In genomic region chr18:8912348-8913057, GRCh38 we compare ENCODE assay signal across 10 cellular contexts.
DNase-seq lines count a peak whose midpoint lies in the region; ATAC-seq, FAIRE-seq and TF ChIP-seq lines count a peak whose summit lies in the region.
"Had no signal": no experiment of that assay in that cellular context is flagged by ENCODE, and none has a peak within 500 bp of the region (broad histone marks: within the 10 kb centered on the region; RNA-seq: fewer than 3 reads in every experiment).

No MANE protein-coding gene starts in this region.

- ATAC-seq in GM19043 (IDR thresholded peaks at IDR 0.05; ENCODE audit: low read depth, unreplicated experiment), result peak; percentile 63
- ATAC-seq in HG03342 (IDR thresholded peaks at IDR 0.05; ENCODE audit: unreplicated experiment), result peak; percentile 72
- peak; percentile 98 for ATAC-seq in K562
- no peak for ATAC-seq in HG02798 (IDR thresholded peaks at IDR 0.05; ENCODE audit: poor library complexity, unreplicated experiment)
- ATAC-seq: gastrocnemius medialis had no signal

- peak; percentile 49; the same call in 1 of the 2 replicates for TF ChIP-seq POLR2A in K562 (conservative IDR thresholded peaks at IDR 0.05)

- peak; percentile 68 to 91 (median 78) for DNase-seq in K562 (ENCODE audit: extremely low read depth in 1 of 4, low spot score in 3 of 4)
- peak; percentile 66 for DNase-seq in retina
- no peak for DNase-seq in activated CD8-positive, alpha-beta memory T cell treated with anti-CD3 and anti-CD28 coated beads, Interleukin-2, amount 50 U/mL, for 4 hours
- DNase-seq in NCI-H2081 treated with DMSO at 0.1 percent for 48 hours (lab: John Stamatoyannopoulos, UW), result no peak
- DNase-seq in CD1c-positive myeloid dendritic cell (ENCODE audit: extremely low spot score), result no peak
- DNase-seq: gastrocnemius medialis, NCI-H146 had no signal

- peak overlapping the region; percentile 91 for H3K27ac ChIP-seq in K562 (ENCODE audit: extremely low read depth, low read depth, low read length)
- H3K27ac ChIP-seq: gastrocnemius medialis had no signal

- H3K79me2 ChIP-seq in K562 (ENCODE audit: control insufficient read depth, insufficient read depth, low read length), result peaks cover 43% of the 10 kb centered on the region

- POLR2A ChIA-PET in K562 (lab: Yijun Ruan, JAX), result interaction anchor here (0.7 to 1.1 kb wide), 4 partner anchors 12 to 259 kb away, joined by 3 to 4 read pairs (median 3); no protein-coding TSS in a partner anchor

- H3K9ac ChIP-seq in K562 (ENCODE audit: insufficient read depth in 1 of 2, low read depth in 2 of 2, low read length in 2 of 2), result peak overlapping the region; percentile 77 to 93

- peaks cover 8 to 19% of the 10 kb centered on the region in 2 experiments; a peak in 4 of 5 replicates for H3K4me1 ChIP-seq in K562 (replicated peaks in 1 of 2; ENCODE audit: control insufficient read depth in 2 of 2, insufficient read depth in 2 of 2, low read length in 2 of 2)
- H3K4me1 ChIP-seq: gastrocnemius medialis had no signal

- H3K4me2 ChIP-seq in K562 (ENCODE audit: insufficient read depth, low read length), result peak overlapping the region; percentile 92

- peak; percentile 66 for FAIRE-seq in K562 (lab: Jason Lieb, UNC)

- TF ChIP-seq RAD21 in K562 (CRISPR knock-in tag; conservative IDR thresholded peaks at IDR 0.05 in 1 of 2, IDR thresholded peaks at IDR 0.05 in 1 of 2), result peak; percentile 25 to 51

- intact Hi-C loops in K562 (cut with micrococcal nuclease), result loop anchor here (2.0 kb wide), 1 partner anchor 20 kb away; no protein-coding TSS in a partner anchor

- peak overlapping the region; percentile 91 for H2AFZ ChIP-seq in K562 (ENCODE audit: low read depth, low read length)

- no peaks in the 10 kb centered on the region for H3K27me3 ChIP-seq in K562 (ENCODE audit: control insufficient read depth in 2 of 2, insufficient read depth in 2 of 2, low read length in 2 of 2)
- H3K27me3 ChIP-seq: gastrocnemius medialis had no signal

- H3K9me3 ChIP-seq in K562 (replicated peaks; ENCODE audit: control insufficient read depth, insufficient read depth, low read depth, low read length), result peaks cover 11% of the 10 kb centered on the region
- H3K9me3 ChIP-seq: gastrocnemius medialis had no signal

- BruUV-seq in K562 (replicated peaks; lab: Mats Ljungman, UMichigan), result no TSS peak

- no peak overlapping the region for H3K4me3 ChIP-seq in K562
- H3K4me3 ChIP-seq: gastrocnemius medialis had no signal

- H4K20me1 ChIP-seq in K562 (replicated peaks; ENCODE audit: control insufficient read depth, insufficient read depth, low read length), result no peaks in the 10 kb centered on the region

- peak; percentile 14 to 39 (median 37); a peak in 4 of 6 replicates for TF ChIP-seq CTCF in K562 (IDR thresholded peaks at IDR 0.05 in 2 of 3, conservative IDR thresholded peaks at IDR 0.05 in 1 of 3; ENCODE audit: insufficient read depth in 2 of 3, low read depth in 1 of 3, low read length in 3 of 3)

- no peaks in the 10 kb centered on the region for H3K9me1 ChIP-seq in K562 (ENCODE audit: control insufficient read depth, insufficient read depth, low read length)

- TF ChIP-seq EP300 in K562 (IDR thresholded peaks at IDR 0.05; ENCODE audit: low read length), result no peak

- H3K36me3 ChIP-seq in K562 (ENCODE audit: control insufficient read depth, insufficient read depth, low read length), result peaks cover 5% of the 10 kb centered on the region; the same call in 2 of the 3 replicates
- H3K36me3 ChIP-seq: gastrocnemius medialis had no signal

- in situ Hi-C loops in K562 (cut with MboI), result no loop called here

- CTCF ChIA-PET in K562 (lab: Yijun Ruan, JAX; ENCODE audit: low intra/inter-chr PET ratio), result no interaction called here

- WGBS in K562 (ENCODE audit: insufficient coverage, low coverage, missing lambda C conversion rate), result 13% methylated on average over 14 of the region's 14 CpGs

TF ChIP-seq in K562, 482 proteins besides CTCF, POLR2A, EP300 and RAD21 (continues in another document):
- TF ChIP-seq HSF4 (CRISPR knock-in tag; IDR thresholded peaks at IDR 0.05; ENCODE audit: borderline replicate concordance) (no peak; the same call in none of the 2 replicates), MNT (conservative IDR thresholded peaks at IDR 0.05) (0 out of 4 replicates have a peak, but pooled peaks have one; percentile 12 to 45), PKNOX1 (IDR thresholded peaks at IDR 0.05) (peak; percentile 91), ZNF165 (CRISPR knock-in tag; IDR thresholded peaks at IDR 0.05; ENCODE audit: borderline replicate concordance) (no peak), POLR2AphosphoS5 (IDR thresholded peaks at IDR 0.05; ENCODE audit: control insufficient read depth, insufficient read depth, low read depth, low read length) (no peak), ZNF592 (IDR thresholded peaks at IDR 0.05) (peak; percentile 95), ASH1L (IDR thresholded peaks at IDR 0.05; ENCODE audit: borderline replicate concordance, low read depth, partially characterized antibody) (no peak), ZNF512 (tag; IDR thresholded peaks at IDR 0.05) (no peak), KAT8 (IDR thresholded peaks at IDR 0.05; ENCODE audit: low read depth) (no peak)

Comparison
In these comparisons a context has a peak if more than half of its experiments do, and no peak if none do; other contexts are left out.
1. DNase-seq: peak in K562 (4 of 4) and retina (single experiment); none in activated CD8-positive, alpha-beta memory T cell treated with anti-CD3 and anti-CD28 coated beads, Interleukin-2, amount 50 U/mL, for 4 hours (single experiment), NCI-H2081 treated with DMSO at 0.1 percent for 48 hours (single experiment) and CD1c-positive myeloid dendritic cell (single experiment).